8 cellular contexts compared by ENCODE assay signal in the genomic region with DNA sequence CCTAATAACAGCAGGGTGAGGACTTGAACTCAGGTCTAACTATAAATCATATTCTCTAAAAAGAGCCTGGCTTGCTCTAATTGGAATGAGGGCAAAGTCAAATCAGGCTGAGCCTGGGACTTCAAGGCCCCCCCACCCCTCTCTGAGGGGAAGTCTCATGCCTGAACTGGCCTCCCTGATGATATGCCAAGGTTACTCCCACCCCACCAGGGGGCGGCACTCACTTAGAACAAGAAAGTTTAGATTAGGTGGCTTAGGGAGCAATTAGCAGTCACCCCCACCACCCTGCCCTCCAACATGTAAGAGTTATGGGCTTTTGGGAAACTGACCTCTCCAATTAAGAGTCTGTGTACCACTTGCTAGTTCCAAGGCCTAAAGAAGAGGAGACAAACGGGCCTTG. TPM values are rescaled to one million over a fixed set of nuclear protein-coding genes. Genes with fewer than 3 reads are reported as not detected.
DNase-seq lines count a peak whose midpoint lies in the region; ATAC-seq and TF ChIP-seq lines count a peak whose summit lies in the region.
"Had no signal": no experiment of that assay in that cellular context is flagged by ENCODE, and none has a peak within 500 bp of the region (broad histone marks: within the 10 kb centered on the region; RNA-seq: fewer than 3 reads in every experiment).

No MANE protein-coding gene starts in this region.

- 20% methylated on average over 2 of the region's 2 CpGs for WGBS in right lobe of liver (ENCODE audit: insufficient coverage, low coverage, low lambda C conversion rate, missing lambda C conversion rate)

- H3K9ac ChIP-seq in KMS-11 = no peak overlapping the region

- H2AFZ ChIP-seq in KMS-11 (ENCODE audit: low read depth) = no peak overlapping the region

- H3K36me3 ChIP-seq in KMS-11 (ENCODE audit: insufficient read depth) (no peaks in the 10 kb centered on the region), right lobe of liver (no peaks in the 10 kb centered on the region)

- H3K9me3 Mint-ChIP-seq in WTC11 = no peaks in the 10 kb centered on the region

- H3K27ac Mint-ChIP-seq in WTC11 = peak overlapping the region; percentile 96

- intact Hi-C loops in right lobe of liver (cut with DNase I) = no loop called here

- H3K27me3 ChIP-seq in KMS-11 (ENCODE audit: insufficient read depth, low read depth) = no peaks in the 10 kb centered on the region
- no peaks in the 10 kb centered on the region for H3K27me3 ChIP-seq in right lobe of liver

- no peaks in the 10 kb centered on the region for H3K9me3 ChIP-seq in right lobe of liver

- no peak overlapping the region for H3K27ac ChIP-seq in KMS-11
- no peak overlapping the region for H3K27ac ChIP-seq in caudate nucleus (ENCODE audit: low read depth, low read length)
- no peak overlapping the region for H3K27ac ChIP-seq in right lobe of liver

- ATAC-seq in WTC11 (no peak), right lobe of liver (peak in 3 of 4 donors; percentile 7 to 31 (median 26)), HG03571 (IDR thresholded peaks at IDR 0.05; ENCODE audit: unreplicated experiment) (no peak)

- no peaks in the 10 kb centered on the region; the same call in 1 of the 2 replicates for H3K27me3 Mint-ChIP-seq in WTC11 (ENCODE audit: low read depth)

- H3K4me3 ChIP-seq in GM12875 (ENCODE audit: low read depth, low read length) (no peak overlapping the region), KMS-11 (IDR thresholded peaks at IDR 0.05; ENCODE audit: insufficient read depth, low read depth, low read length) (no peak overlapping the region), right lobe of liver (no peak overlapping the region)

- H3K79me2 ChIP-seq in KMS-11 (ENCODE audit: insufficient read depth, low read depth) = no peaks in the 10 kb centered on the region

- POLR2A ChIA-PET in WTC11 (lab: Charles Lee) = no interaction called here

- peaks cover 49% of the 10 kb centered on the region for H3K4me1 Mint-ChIP-seq in WTC11

- CTCF ChIA-PET in WTC11 (lab: Charles Lee) = no interaction called here

- H3K4me3 Mint-ChIP-seq in WTC11 = peak overlapping the region; percentile 69

- H3K4me1 ChIP-seq in KMS-11 (ENCODE audit: low read depth, poor library complexity, severe bottlenecking) (peaks cover 28% of the 10 kb centered on the region), right lobe of liver (no peaks in the 10 kb centered on the region)

- no peak overlapping the region for H3K4me2 ChIP-seq in KMS-11

- H3K36me3 Mint-ChIP-seq in WTC11 = 0 out of 2 replicates have a peak, but pooled peaks cover 3% of the 10 kb centered on the region

- H4K20me1 ChIP-seq in KMS-11 (ENCODE audit: insufficient read depth) = no peaks in the 10 kb centered on the region

- DNase-seq in WTC11 (ENCODE audit: low spot score) = peak; percentile 41
- peak in 37 of 61 donors; percentile 1 to 40 (median 10) for DNase-seq in caudate nucleus (lab: John Stamatoyannopoulos, UW)
- DNase-seq in right lobe of liver = peak in 1 of 3 donors; percentile 45
- DNase-seq in stimulated activated CD8-positive, alpha-beta memory T cell treated with anti-CD3 and anti-CD28 coated beads, Interleukin-4, amount 100 ng/mL, for 1 hour (ENCODE audit: low read depth in 2 of 2, low spot score in 1 of 2) = peak; percentile 47 to 62

- TF ChIP-seq CTCF in GM12875 (IDR thresholded peaks at IDR 0.05; ENCODE audit: borderline replicate concordance, insufficient read depth, low read depth, low read length) (peak; percentile 55), KMS-11 (conservative IDR thresholded peaks at IDR 0.05; ENCODE audit: low read depth, low read length) (peak; percentile 74), WTC11 (IDR thresholded peaks at IDR 0.05) (no peak), right lobe of liver (IDR thresholded peaks at IDR 0.05) (peak; percentile 37 to 50 (median 42))

- TF ChIP-seq POLR2A in right lobe of liver (IDR thresholded peaks at IDR 0.05) = no peak

TF ChIP-seq in WTC11, 78 proteins besides CTCF, POLR2A, EP300 and RAD21:
- TF ChIP-seq MYBL2 (CRISPR knock-in tag; IDR thresholded peaks at IDR 0.05) (no peak), IRF2 (CRISPR knock-in tag; IDR thresholded peaks at IDR 0.05; ENCODE audit: borderline replicate concordance, low read depth) (no peak)
- TF ChIP-seq, protein P1, sequence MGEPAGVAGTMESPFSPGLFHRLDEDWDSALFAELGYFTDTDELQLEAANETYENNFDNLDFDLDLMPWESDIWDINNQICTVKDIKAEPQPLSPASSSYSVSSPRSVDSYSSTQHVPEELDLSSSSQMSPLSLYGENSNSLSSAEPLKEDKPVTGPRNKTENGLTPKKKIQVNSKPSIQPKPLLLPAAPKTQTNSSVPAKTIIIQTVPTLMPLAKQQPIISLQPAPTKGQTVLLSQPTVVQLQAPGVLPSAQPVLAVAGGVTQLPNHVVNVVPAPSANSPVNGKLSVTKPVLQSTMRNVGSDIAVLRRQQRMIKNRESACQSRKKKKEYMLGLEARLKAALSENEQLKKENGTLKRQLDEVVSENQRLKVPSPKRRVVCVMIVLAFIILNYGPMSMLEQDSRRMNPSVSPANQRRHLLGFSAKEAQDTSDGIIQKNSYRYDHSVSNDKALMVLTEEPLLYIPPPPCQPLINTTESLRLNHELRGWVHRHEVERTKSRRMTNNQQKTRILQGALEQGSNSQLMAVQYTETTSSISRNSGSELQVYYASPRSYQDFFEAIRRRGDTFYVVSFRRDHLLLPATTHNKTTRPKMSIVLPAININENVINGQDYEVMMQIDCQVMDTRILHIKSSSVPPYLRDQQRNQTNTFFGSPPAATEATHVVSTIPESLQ (CRISPR knock-in tag; IDR thresholded peaks at IDR 0.05) = no peak
- TF ChIP-seq, protein P2, sequence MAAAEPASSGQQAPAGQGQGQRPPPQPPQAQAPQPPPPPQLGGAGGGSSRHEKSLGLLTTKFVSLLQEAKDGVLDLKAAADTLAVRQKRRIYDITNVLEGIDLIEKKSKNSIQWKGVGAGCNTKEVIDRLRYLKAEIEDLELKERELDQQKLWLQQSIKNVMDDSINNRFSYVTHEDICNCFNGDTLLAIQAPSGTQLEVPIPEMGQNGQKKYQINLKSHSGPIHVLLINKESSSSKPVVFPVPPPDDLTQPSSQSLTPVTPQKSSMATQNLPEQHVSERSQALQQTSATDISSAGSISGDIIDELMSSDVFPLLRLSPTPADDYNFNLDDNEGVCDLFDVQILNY (CRISPR knock-in tag; IDR thresholded peaks at IDR 0.05) = no peak

RNA-seq across cellular contexts. Expression of gene FOXO4, which starts 2.7 kb away (rescaled TPM):
- 35.3 to 48.3 TPM (median 37.0 TPM) in 3 replicates for total RNA-seq in WTC11 (2021)
- 10 to 100 TPM in 2 of 6 experiments, 1 to 10 TPM in 4; 5.2 to 12.1 (median 8.5) TPM for total RNA-seq in right lobe of liver

RNA-seq across cellular contexts. Expression of gene CXorf65, which starts 8.2 kb away (rescaled TPM):
- total RNA-seq in WTC11 (2021) (not detected in 3 replicates), right lobe of liver (not detected)
- total RNA-seq: glomerular endothelial cell had no signal

RNA-seq across cellular contexts. Expression of gene IL2RG, which starts 13.1 kb away (rescaled TPM):
- total RNA-seq in WTC11 (2021) (0.37 to 1.2 TPM (median 0.94 TPM) in 3 replicates), right lobe of liver (1 to 10 TPM in 5 of 6 experiments, under 1 TPM in 1; 0.64 to 4.0 (median 1.7) TPM)

RNA-seq across cellular contexts. Expression of gene MED12, which starts 20.1 kb away (rescaled TPM):
- 35.6 to 38.4 TPM (median 37.0 TPM) in 3 replicates for total RNA-seq in WTC11 (2021)
- 10 to 100 TPM in 5 of 6 experiments, 1 to 10 TPM in 1; 7.8 to 16.3 (median 12.5) TPM for total RNA-seq in right lobe of liver

RNA-seq across cellular contexts. Expression of gene SNX12, which starts 30.2 kb away (rescaled TPM):
- total RNA-seq in WTC11 (2021) (69.4 to 79.6 TPM (median 74.2 TPM) in 3 replicates), right lobe of liver (10 to 100 TPM; 21.2 to 31.1 (median 24.1) TPM)

Comparison
In these comparisons a context has a peak if more than half of its experiments do, and no peak if none do; other contexts are left out.
1. ATAC-seq: peak in right lobe of liver (3 of 4); none in WTC11 (single experiment) and HG03571 (single experiment).